In the genomic region with DNA sequence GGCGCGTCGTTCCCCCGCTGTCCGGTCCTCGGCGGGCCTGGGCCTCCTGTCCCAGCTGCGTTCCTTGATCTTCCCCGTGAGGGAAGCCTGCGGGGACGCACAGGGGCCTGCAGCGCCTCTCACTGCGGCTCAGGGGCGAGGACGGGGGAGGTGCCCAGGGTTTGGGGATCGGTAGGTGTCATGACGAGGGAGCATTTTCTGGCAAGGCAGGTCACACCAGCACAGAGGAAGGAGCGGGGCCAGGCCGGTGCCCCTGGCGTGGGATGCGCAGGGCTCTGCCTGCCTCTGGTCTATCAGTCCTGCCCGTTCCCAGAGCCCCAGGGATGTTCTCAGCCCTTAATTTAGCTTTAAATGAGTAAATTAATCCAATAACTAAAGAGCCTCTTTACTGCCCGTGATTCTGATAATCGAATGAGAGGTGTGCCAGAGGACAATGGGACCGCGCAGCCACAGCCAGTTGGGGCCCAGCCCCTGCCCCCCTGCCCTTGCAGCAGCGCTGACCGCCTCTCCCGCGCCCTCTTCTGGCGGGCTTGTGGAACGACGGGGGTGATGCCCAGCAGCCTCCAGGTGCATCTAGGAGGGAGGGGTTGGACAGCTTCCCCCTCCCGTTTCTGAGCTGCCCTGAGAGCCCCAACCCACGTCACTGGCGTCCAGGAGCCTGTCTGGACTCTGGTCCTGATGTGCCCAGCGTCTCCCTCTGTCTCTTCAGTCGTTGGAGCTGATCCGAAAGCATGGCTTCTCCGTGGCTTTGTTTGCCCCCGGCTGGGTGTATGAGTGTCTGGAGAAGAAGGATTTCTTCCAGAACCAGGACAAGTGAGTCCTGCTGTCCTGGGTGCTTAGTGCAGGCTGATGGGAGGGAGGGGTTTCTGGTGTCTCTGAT, we compare ENCODE assay signal across 9 cellular contexts. TPM values are rescaled to one million over a fixed set of nuclear protein-coding genes. Genes with fewer than 3 reads are reported as not detected.
A peak's percentile ranks its signal among the peaks of the same experiment; 100 is the strongest.
DNase-seq lines count a peak whose midpoint lies in the region; ATAC-seq and TF ChIP-seq lines count a peak whose summit lies in the region.
"Had no signal": no experiment of that assay in that cellular context is flagged by ENCODE, and none has a peak within 500 bp of the region (broad histone marks: within the 10 kb centered on the region; RNA-seq: fewer than 3 reads in every experiment).

No MANE protein-coding gene starts in this region.

- DNase-seq in DMS53 treated with DMSO at 0.1 percent for 48 hours (lab: John Stamatoyannopoulos, UW; ENCODE audit: unreplicated experiment) (peak; percentile 23), WTC11 (ENCODE audit: low spot score) (peak; percentile 86), dermis blood vessel endothelial cell (peak; percentile 74), medulla oblongata (ENCODE audit: extremely low spot score) (peak; percentile 18), upper lobe of left lung (peak; percentile 37 to 90), mesenteric fat pad (ENCODE audit: low spot score) (no peak)

- H3K27me3 ChIP-seq in upper lobe of left lung = no peaks in the 10 kb centered on the region

- peaks cover 28% of the 10 kb centered on the region for H3K36me3 Mint-ChIP-seq in WTC11

- TF ChIP-seq POLR2A in upper lobe of left lung (IDR thresholded peaks at IDR 0.05) = no peak

- no peaks in the 10 kb centered on the region; the same call in 1 of the 2 replicates for H3K9me3 Mint-ChIP-seq in WTC11
- H3K9me3 Mint-ChIP-seq: T-helper 1 cell treated with Interleukin-12 subunit alpha and Interleukin-12 subunit beta and Interleukin-4 antibody, amounts not matched to agents 30 μg/mL and 1 μg/mL, for 36 hours had no signal

- WGBS in upper lobe of left lung, 2 donors = 66 to 71% methylated on average over 35 to 40 of the region's 41 CpGs

- no peaks in the 10 kb centered on the region for H3K27me3 Mint-ChIP-seq in WTC11 (ENCODE audit: low read depth)

- TF ChIP-seq EP300 in upper lobe of left lung (IDR thresholded peaks at IDR 0.05) = no peak

- CTCF ChIA-PET in WTC11 (lab: Charles Lee) = interaction anchor here (0.6 to 3.4 kb wide), 16 partner anchors 8 to 1501 kb away, joined by 3 to 26 read pairs (median 4); a partner anchor contains a TSS

- peaks cover 0 to 7% (median 3%) of the 10 kb centered on the region in 4 donors for H3K4me1 ChIP-seq in upper lobe of left lung

- H3K9me3 ChIP-seq in upper lobe of left lung = no peaks in the 10 kb centered on the region

- peak; percentile 82 for ATAC-seq in WTC11
- ATAC-seq in upper lobe of left lung (ENCODE audit: low FRiP score in 2 of 2) = peak; percentile 36 to 46
- ATAC-seq in GM19463 (IDR thresholded peaks at IDR 0.05; ENCODE audit: unreplicated experiment) = no peak

- TF ChIP-seq CTCF in LNCAP (IDR thresholded peaks at IDR 0.05) (peak; percentile 83), WTC11 (IDR thresholded peaks at IDR 0.05) (peak; percentile 77), upper lobe of left lung (IDR thresholded peaks at IDR 0.05) (peak; percentile 68 to 82 (median 76))

- no peak overlapping the region for H3K27ac Mint-ChIP-seq in WTC11
- H3K27ac Mint-ChIP-seq: T-helper 1 cell treated with Interleukin-12 subunit alpha and Interleukin-12 subunit beta and Interleukin-4 antibody, amounts not matched to agents 30 μg/mL and 1 μg/mL, for 36 hours had no signal

- H3K4me3 ChIP-seq in upper lobe of left lung = no peak overlapping the region

- no peak overlapping the region for H3K27ac ChIP-seq in upper lobe of left lung

- POLR2A ChIA-PET in WTC11 (lab: Charles Lee) = interaction anchor here (0.7 kb wide), 1 partner anchor 33 kb away, joined by 3 read pairs; no protein-coding TSS in a partner anchor

- H3K4me3 Mint-ChIP-seq in WTC11 = no peak overlapping the region
- H3K4me3 Mint-ChIP-seq: T-helper 1 cell treated with Interleukin-12 subunit alpha and Interleukin-12 subunit beta and Interleukin-4 antibody, amounts not matched to agents 30 μg/mL and 1 μg/mL, for 36 hours had no signal

- H3K4me1 Mint-ChIP-seq in WTC11 = no peaks in the 10 kb centered on the region

- H3K36me3 ChIP-seq in upper lobe of left lung = peaks cover 29 to 92% (median 80%) of the 10 kb centered on the region in 4 donors

TF ChIP-seq in WTC11, 78 proteins besides CTCF, POLR2A, EP300 and RAD21:
- TF ChIP-seq, protein P1, sequence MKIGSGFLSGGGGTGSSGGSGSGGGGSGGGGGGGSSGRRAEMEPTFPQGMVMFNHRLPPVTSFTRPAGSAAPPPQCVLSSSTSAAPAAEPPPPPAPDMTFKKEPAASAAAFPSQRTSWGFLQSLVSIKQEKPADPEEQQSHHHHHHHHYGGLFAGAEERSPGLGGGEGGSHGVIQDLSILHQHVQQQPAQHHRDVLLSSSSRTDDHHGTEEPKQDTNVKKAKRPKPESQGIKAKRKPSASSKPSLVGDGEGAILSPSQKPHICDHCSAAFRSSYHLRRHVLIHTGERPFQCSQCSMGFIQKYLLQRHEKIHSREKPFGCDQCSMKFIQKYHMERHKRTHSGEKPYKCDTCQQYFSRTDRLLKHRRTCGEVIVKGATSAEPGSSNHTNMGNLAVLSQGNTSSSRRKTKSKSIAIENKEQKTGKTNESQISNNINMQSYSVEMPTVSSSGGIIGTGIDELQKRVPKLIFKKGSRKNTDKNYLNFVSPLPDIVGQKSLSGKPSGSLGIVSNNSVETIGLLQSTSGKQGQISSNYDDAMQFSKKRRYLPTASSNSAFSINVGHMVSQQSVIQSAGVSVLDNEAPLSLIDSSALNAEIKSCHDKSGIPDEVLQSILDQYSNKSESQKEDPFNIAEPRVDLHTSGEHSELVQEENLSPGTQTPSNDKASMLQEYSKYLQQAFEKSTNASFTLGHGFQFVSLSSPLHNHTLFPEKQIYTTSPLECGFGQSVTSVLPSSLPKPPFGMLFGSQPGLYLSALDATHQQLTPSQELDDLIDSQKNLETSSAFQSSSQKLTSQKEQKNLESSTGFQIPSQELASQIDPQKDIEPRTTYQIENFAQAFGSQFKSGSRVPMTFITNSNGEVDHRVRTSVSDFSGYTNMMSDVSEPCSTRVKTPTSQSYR (CRISPR knock-in tag; IDR thresholded peaks at IDR 0.05) = no peak
- TF ChIP-seq PRRX2 (CRISPR knock-in tag; IDR thresholded peaks at IDR 0.05) (0 out of 2 replicates have a peak, but pooled peaks have one; percentile 5), HMGA2 (CRISPR knock-in tag; IDR thresholded peaks at IDR 0.05) (no peak), ESRRA (CRISPR knock-in tag; IDR thresholded peaks at IDR 0.05; ENCODE audit: borderline replicate concordance) (no peak), ZNF423 (CRISPR knock-in tag; IDR thresholded peaks at IDR 0.05) (no peak), TCF7 (CRISPR knock-in tag; IDR thresholded peaks at IDR 0.05; ENCODE audit: low read depth) (no peak), EMX1 (CRISPR knock-in tag; IDR thresholded peaks at IDR 0.05) (no peak), GABPB1 (CRISPR knock-in tag; IDR thresholded peaks at IDR 0.05) (0 out of 2 replicates have a peak, but pooled peaks have one; percentile 14)
- TF ChIP-seq, protein P2, sequence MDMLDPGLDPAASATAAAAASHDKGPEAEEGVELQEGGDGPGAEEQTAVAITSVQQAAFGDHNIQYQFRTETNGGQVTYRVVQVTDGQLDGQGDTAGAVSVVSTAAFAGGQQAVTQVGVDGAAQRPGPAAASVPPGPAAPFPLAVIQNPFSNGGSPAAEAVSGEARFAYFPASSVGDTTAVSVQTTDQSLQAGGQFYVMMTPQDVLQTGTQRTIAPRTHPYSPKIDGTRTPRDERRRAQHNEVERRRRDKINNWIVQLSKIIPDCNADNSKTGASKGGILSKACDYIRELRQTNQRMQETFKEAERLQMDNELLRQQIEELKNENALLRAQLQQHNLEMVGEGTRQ (CRISPR knock-in tag; IDR thresholded peaks at IDR 0.05) = no peak
- TF ChIP-seq, protein P3, sequence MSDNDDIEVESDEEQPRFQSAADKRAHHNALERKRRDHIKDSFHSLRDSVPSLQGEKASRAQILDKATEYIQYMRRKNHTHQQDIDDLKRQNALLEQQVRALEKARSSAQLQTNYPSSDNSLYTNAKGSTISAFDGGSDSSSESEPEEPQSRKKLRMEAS (CRISPR knock-in tag; IDR thresholded peaks at IDR 0.05) = no peak

RNA-seq across cellular contexts. Expression of a gene that starts 7.9 kb away (rescaled TPM):
- total RNA-seq in WTC11 (2021) (40.0 to 47.5 TPM (median 41.6 TPM) in 3 replicates), dermis blood vessel endothelial cell (6.8 and 19.6 TPM in 2 replicates), upper lobe of left lung (100 to 1,000 TPM in 2 of 6 donors, 10 to 100 TPM in 4; 17.2 to 320 (median 55.9) TPM), mesenteric fat pad (38.8 TPM)

RNA-seq across cellular contexts. Expression of a gene that starts 58.6 kb away (rescaled TPM):
- total RNA-seq in WTC11 (2021) = 1.5 to 2.7 TPM (median 1.7 TPM) in 3 replicates
- total RNA-seq in dermis blood vessel endothelial cell = 14.6 and 16.9 TPM in 2 replicates
- 10 to 100 TPM in 4 of 6 donors, 1 to 10 TPM in 2; 9.3 to 30.4 (median 14.1) TPM for total RNA-seq in upper lobe of left lung
- 563 TPM for total RNA-seq in mesenteric fat pad

Comparison
In these comparisons a context has a peak if more than half of its experiments do, and no peak if none do; other contexts are left out.
1. RNA of a gene that starts 58.6 kb away (total RNA-seq): 563 TPM in mesenteric fat pad (single experiment); 14.6 to 16.9 TPM in dermis blood vessel endothelial cell, 9.3 to 30.4 TPM in upper lobe of left lung and 1.5 to 2.7 TPM in WTC11; every median in the first group is over 10 times any median in the second.
2. Peak in every context shown above with its lines, with median percentiles within 50 percentile points of each other: CTCF ChIP-seq.